ENCODE assay signal across 1 cellular context in genomic region chr3:182967218-182968204, GRCh38.
A peak's percentile ranks its signal among the peaks of the same experiment; 100 is the strongest.
TF ChIP-seq lines count a peak whose summit lies in the region.

No MANE protein-coding gene starts in this region.

TF ChIP-seq in K562, 482 proteins besides CTCF, POLR2A, EP300 and RAD21 (continued from another document):
- TF ChIP-seq EZH2 (IDR thresholded peaks at IDR 0.05; ENCODE audit: borderline replicate concordance, low read depth, low read length): no peak
- no peak for TF ChIP-seq SOX6 (IDR thresholded peaks at IDR 0.05)
- peak; percentile 45 for TF ChIP-seq CEBPB (tag; IDR thresholded peaks at IDR 0.05)
- TF ChIP-seq ARID2 (IDR thresholded peaks at IDR 0.05): no peak
- TF ChIP-seq ARID1B (IDR thresholded peaks at IDR 0.05): 0 out of 2 replicates have a peak, but pooled peaks have one; percentile 9
- TF ChIP-seq TRIM24 (IDR thresholded peaks at IDR 0.05): no peak
- TF ChIP-seq MECOM (CRISPR knock-in tag; IDR thresholded peaks at IDR 0.05): peak; percentile 38; the same call in 1 of the 2 replicates
